In genomic region chr3:72567976-72568560, GRCh38 we compare ENCODE assay signal across 27 cellular contexts.
"Had no signal": no experiment of that assay in that cellular context is flagged by ENCODE, and none has a peak within 500 bp of the region (broad histone marks: within the 10 kb centered on the region; RNA-seq: fewer than 3 reads in every experiment).

No MANE protein-coding gene starts in this region.

- H3K4me3 ChIP-seq: hepatocyte, pancreas, psoas muscle, testis, upper lobe of left lung had no signal

- H3K27ac ChIP-seq: brain microvascular endothelial cell, hepatocyte, pancreas, psoas muscle, testis, upper lobe of left lung had no signal

- DNase-seq: activated CD4-positive, alpha-beta T cell treated with anti-CD3 and anti-CD28 coated beads, Interleukin-2, amount 50 U/mL, for 4 hours; activated CD8-positive, alpha-beta memory T cell treated with anti-CD3 and anti-CD28 coated beads for 24 hours; activated CD8-positive, alpha-beta memory T cell treated with anti-CD3 and anti-CD28 coated beads, Interleukin-2, amount 50 U/mL, for 4 hours; activated T-cell treated with anti-CD3 and anti-CD28 coated beads, Interleukin-2, amount 50 U/mL, for 24 hours; aorta; brain microvascular endothelial cell; caudate nucleus; effector memory CD4-positive, alpha-beta T cell; foreskin melanocyte; glutamatergic neuron; immature natural killer cell; left ventricle myocardium superior; midbrain; pancreas; psoas muscle; right cardiac atrium; stimulated activated CD4-positive, alpha-beta T cell treated with anti-CD3 and anti-CD28 coated beads, Interleukin-1b, Interleukin-23, amount 100 ng/mL, for 48 hours; T1000; testis; upper lobe of left lung had no signal

- H3K27me3 ChIP-seq: brain microvascular endothelial cell, hepatocyte, pancreas, testis, upper lobe of left lung had no signal

- H3K4me1 Mint-ChIP-seq: activated T-helper 17 cell treated with anti-CD3 and anti-CD28 coated beads, Interleukin-2, amount 50 U/mL, for 72 hours; immature natural killer cell; stimulated activated effector memory CD8-positive, alpha-beta T cell treated with anti-CD3 and anti-CD28 coated beads, Interleukin-12 subunit alpha, Interleukin-12 subunit beta, amount 100 ng/mL, for 72 hours had no signal

- H3K36me3 ChIP-seq: brain microvascular endothelial cell, pancreas, upper lobe of left lung had no signal

- H3K9me3 Mint-ChIP-seq: activated naive CD4-positive, alpha-beta T cell treated with anti-CD3 and anti-CD28 coated beads, Interleukin-2, amount 50 U/mL, for 72 hours; activated T-cell treated with anti-CD3 and anti-CD28 coated beads, Interleukin-2, amount 50 U/mL, for 24 hours; activated T-helper 17 cell treated with anti-CD3 and anti-CD28 coated beads, Interleukin-2, amount 50 U/mL, for 72 hours; immature natural killer cell; natural killer cell treated with Interleukin-12 subunit alpha and Interleukin-12 subunit beta and Interleukin-15 and Interleukin-18, amount 100 ng/mL, for 72 hours; stimulated activated effector memory CD8-positive, alpha-beta T cell treated with anti-CD3 and anti-CD28 coated beads, Interleukin-12 subunit alpha, Interleukin-12 subunit beta, amount 100 ng/mL, for 72 hours; T-helper 1 cell treated with Interleukin-12 subunit alpha and Interleukin-12 subunit beta and Interleukin-4 antibody, amounts not matched to agents 30 μg/mL and 1 μg/mL, for 36 hours had no signal

- H3K9me3 ChIP-seq: pancreas, psoas muscle, testis, upper lobe of left lung had no signal

- H3K27me3 Mint-ChIP-seq: activated T-cell treated with anti-CD3 and anti-CD28 coated beads, Interleukin-2, amount 50 U/mL, for 24 hours had no signal

- H3K4me1 ChIP-seq: psoas muscle, testis, upper lobe of left lung had no signal

- H3K36me3 Mint-ChIP-seq: activated naive CD4-positive, alpha-beta T cell treated with anti-CD3 and anti-CD28 coated beads, Interleukin-2, amount 50 U/mL, for 72 hours; immature natural killer cell; natural killer cell treated with Interleukin-12 subunit alpha and Interleukin-12 subunit beta and Interleukin-15 and Interleukin-18, amount 100 ng/mL, for 72 hours; stimulated activated effector memory CD8-positive, alpha-beta T cell treated with anti-CD3 and anti-CD28 coated beads, Interleukin-12 subunit alpha, Interleukin-12 subunit beta, amount 100 ng/mL, for 72 hours had no signal

- H3K27ac Mint-ChIP-seq: activated T-cell treated with anti-CD3 and anti-CD28 coated beads, Interleukin-2, amount 50 U/mL, for 24 hours; activated T-helper 17 cell treated with anti-CD3 and anti-CD28 coated beads, Interleukin-2, amount 50 U/mL, for 72 hours; immature natural killer cell; natural killer cell treated with Interleukin-12 subunit alpha and Interleukin-12 subunit beta and Interleukin-15 and Interleukin-18, amount 100 ng/mL, for 72 hours; stimulated activated effector memory CD8-positive, alpha-beta T cell treated with anti-CD3 and anti-CD28 coated beads, Interleukin-12 subunit alpha, Interleukin-12 subunit beta, amount 100 ng/mL, for 72 hours; T-helper 1 cell treated with Interleukin-12 subunit alpha and Interleukin-12 subunit beta and Interleukin-4 antibody, amounts not matched to agents 30 μg/mL and 1 μg/mL, for 36 hours; WTC11 had no signal

- H3K4me3 Mint-ChIP-seq: activated T-cell treated with anti-CD3 and anti-CD28 coated beads, Interleukin-2, amount 50 U/mL, for 24 hours; activated T-helper 17 cell treated with anti-CD3 and anti-CD28 coated beads, Interleukin-2, amount 50 U/mL, for 72 hours; immature natural killer cell; natural killer cell treated with Interleukin-12 subunit alpha and Interleukin-12 subunit beta and Interleukin-15 and Interleukin-18, amount 100 ng/mL, for 72 hours; stimulated activated effector memory CD8-positive, alpha-beta T cell treated with anti-CD3 and anti-CD28 coated beads, Interleukin-12 subunit alpha, Interleukin-12 subunit beta, amount 100 ng/mL, for 72 hours; T-helper 1 cell treated with Interleukin-12 subunit alpha and Interleukin-12 subunit beta and Interleukin-4 antibody, amounts not matched to agents 30 μg/mL and 1 μg/mL, for 36 hours; WTC11 had no signal
